8 cellular contexts compared by ENCODE assay signal in genomic region chr5:173055983-173056782, GRCh38. TPM values are rescaled to one million over a fixed set of nuclear protein-coding genes. Genes with fewer than 3 reads are reported as not detected.
DNase-seq lines count a peak whose midpoint lies in the region; ATAC-seq, FAIRE-seq and TF ChIP-seq lines count a peak whose summit lies in the region.

Gene CREBRF, plus strand, starts transcription at chr5:173056352. Its CDS starts 24,424 bp downstream, at chr5:173080776.

- no peak for TF ChIP-seq RAD21 in HepG2 (CRISPR knock-in tag; IDR thresholded peaks at IDR 0.05)

- peaks cover 7% of the 10 kb centered on the region for H3K36me3 Mint-ChIP-seq in CD4-positive, CD25-positive, alpha-beta regulatory T cell
- peaks cover 19% of the 10 kb centered on the region for H3K36me3 Mint-ChIP-seq in dendritic cell treated with granulocyte-macrophage colony-stimulating factor and Interleukin-4, amounts not matched to agents 40 ng/mL and 50 ng/mL, for 4 days (ENCODE audit: low read depth)

- peak within 1 kb of the TSS; percentile 94 to 99 (median 97) for H3K4me3 Mint-ChIP-seq in CD4-positive, CD25-positive, alpha-beta regulatory T cell
- H3K4me3 Mint-ChIP-seq in dendritic cell treated with granulocyte-macrophage colony-stimulating factor and Interleukin-4, amounts not matched to agents 40 ng/mL and 50 ng/mL, for 4 days: peak within 1 kb of the TSS; percentile 83

- TF ChIP-seq CTCF in HepG2 (CRISPR knock-in tag; IDR thresholded peaks at IDR 0.05): 0 out of 2 replicates have a peak, but pooled peaks have one; percentile 3

- peak; percentile 81 for FAIRE-seq in HepG2 (lab: Jason Lieb, UNC)

- H3K36me3 ChIP-seq in CD4-positive, CD25-positive, alpha-beta regulatory T cell (ENCODE audit: control insufficient read depth, insufficient read depth, low read length): peaks cover 5% of the 10 kb centered on the region
- no peaks in the 10 kb centered on the region for H3K36me3 ChIP-seq in HepG2 (replicated peaks in 1 of 2; ENCODE audit: control insufficient read depth in 1 of 2, insufficient read depth in 2 of 2, low read length in 2 of 2)

- BruUV-seq in HepG2 (replicated peaks; lab: Mats Ljungman, UMichigan): no TSS peak

- H3K27ac Mint-ChIP-seq in CD4-positive, CD25-positive, alpha-beta regulatory T cell: peak within 1 kb of the TSS; percentile 97 to 98 (median 97)
- peak within 1 kb of the TSS; percentile 87 for H3K27ac Mint-ChIP-seq in dendritic cell treated with granulocyte-macrophage colony-stimulating factor and Interleukin-4, amounts not matched to agents 40 ng/mL and 50 ng/mL, for 4 days

- H3K9me3 Mint-ChIP-seq in CD4-positive, CD25-positive, alpha-beta regulatory T cell: no peaks in the 10 kb centered on the region
- H3K9me3 Mint-ChIP-seq in dendritic cell treated with granulocyte-macrophage colony-stimulating factor and Interleukin-4, amounts not matched to agents 40 ng/mL and 50 ng/mL, for 4 days: no peaks in the 10 kb centered on the region

- H3K27me3 Mint-ChIP-seq in CD4-positive, CD25-positive, alpha-beta regulatory T cell: peaks cover 10% of the 10 kb centered on the region
- no peaks in the 10 kb centered on the region for H3K27me3 Mint-ChIP-seq in dendritic cell treated with granulocyte-macrophage colony-stimulating factor and Interleukin-4, amounts not matched to agents 40 ng/mL and 50 ng/mL, for 4 days

- peak; percentile 72 for ATAC-seq in CD4-positive, CD25-positive, alpha-beta regulatory T cell (ENCODE audit: low read depth in 2 of 2)
- peak; percentile 73 for ATAC-seq in GM19438 (IDR thresholded peaks at IDR 0.05; ENCODE audit: low read depth, unreplicated experiment)
- peak; percentile 75 for ATAC-seq in HG03571 (IDR thresholded peaks at IDR 0.05; ENCODE audit: unreplicated experiment)
- ATAC-seq in HepG2: peak; percentile 88

- in situ Hi-C loops in HepG2 (cut with HindIII; ENCODE audit: extremely low pct_ligation_motif_present, low pct_unique_long_range_greater_than_20kb): loop anchor here (5.0 kb wide), 2 partner anchors 39 to 74 kb away; partner anchors contain the start of gene ATP6V0E1

- peak in 1 of 2 experiments; percentile 54; a peak in 2 of 4 replicates for TF ChIP-seq POLR2A in HepG2 (IDR thresholded peaks at IDR 0.05; ENCODE audit: insufficient read depth in 1 of 2, low read depth in 2 of 2, low read length in 2 of 2)

- H2AFZ ChIP-seq in HepG2 (ENCODE audit: low read length): peak within 1 kb of the TSS; percentile 31

- 3% methylated on average over 14 of the region's 74 CpGs for WGBS in HepG2 (ENCODE audit: low lambda C conversion rate)

- no peaks in the 10 kb centered on the region for H3K9me3 ChIP-seq in CD4-positive, CD25-positive, alpha-beta regulatory T cell (ENCODE audit: control insufficient read depth in 2 of 2, low read length in 2 of 2)
- no peaks in the 10 kb centered on the region for H3K9me3 ChIP-seq in HepG2 (ENCODE audit: low read length)

- peaks cover 20% of the 10 kb centered on the region for H3K79me2 ChIP-seq in HepG2 (ENCODE audit: insufficient read depth, low read length)

- no peaks in the 10 kb centered on the region for H4K20me1 ChIP-seq in HepG2 (ENCODE audit: insufficient read depth, low read length)

- intact Hi-C loops in dendritic cell treated with granulocyte-macrophage colony-stimulating factor and Interleukin-4, amounts not matched to agents 40 ng/mL and 50 ng/mL, for 4 days (cut with micrococcal nuclease): loop anchor here (2.0 kb wide), 2 partner anchors 45 to 89 kb away; partner anchors contain the start of gene BNIP1
- intact Hi-C loops in HepG2 (cut with micrococcal nuclease; ENCODE audit: unreplicated experiment): loop anchor here (2.0 to 5.0 kb wide), 4 partner anchors 36 to 89 kb away; partner anchors contain the start of genes ATP6V0E1 and BNIP1

- CTCF ChIA-PET in HepG2 (lab: Yijun Ruan, JAX; ENCODE audit: low intra/inter-chr PET ratio, low total read pairs): no interaction called here

- H3K27me3 ChIP-seq in CD4-positive, CD25-positive, alpha-beta regulatory T cell (ENCODE audit: control insufficient read depth, insufficient read depth, low read length): no peaks in the 10 kb centered on the region
- no peaks in the 10 kb centered on the region; a peak in 1 of 5 replicates for H3K27me3 ChIP-seq in HepG2 (ENCODE audit: control insufficient read depth in 1 of 2, insufficient read depth in 2 of 2, low read length in 2 of 2)

- peak; percentile 98 to 99 (median 99) for DNase-seq in CD4-positive, CD25-positive, alpha-beta regulatory T cell
- DNase-seq in NCI-H774 (lab: John Stamatoyannopoulos, UW): peak; percentile 93
- DNase-seq in activated CD4-positive, alpha-beta T cell treated with anti-CD3 and anti-CD28 coated beads, Interleukin-2, amount 50 U/mL, for 24 hours (ENCODE audit: low read depth in 1 of 2, low spot score in 1 of 2): peak; percentile 94 to 96
- peak; percentile 91 for DNase-seq in HepG2 (ENCODE audit: low spot score)
- DNase-seq in stimulated activated CD4-positive, alpha-beta T cell treated with anti-CD3 and anti-CD28 coated beads, Interleukin-2, amount 100 ng/mL, for 48 hours: peak; percentile 93 to 95

- peaks cover 20 to 61% (median 26%) of the 10 kb centered on the region in 4 donors for H3K4me1 Mint-ChIP-seq in CD4-positive, CD25-positive, alpha-beta regulatory T cell
- H3K4me1 Mint-ChIP-seq in dendritic cell treated with granulocyte-macrophage colony-stimulating factor and Interleukin-4, amounts not matched to agents 40 ng/mL and 50 ng/mL, for 4 days (ENCODE audit: low read depth): peaks cover 23% of the 10 kb centered on the region

- peak within 1 kb of the TSS; percentile 84 for H3K9ac ChIP-seq in HepG2 (ENCODE audit: insufficient read depth, low read depth, low read length)

- peaks cover 31% of the 10 kb centered on the region for H3K4me1 ChIP-seq in CD4-positive, CD25-positive, alpha-beta regulatory T cell (ENCODE audit: control insufficient read depth, insufficient read depth, low read length, poor library complexity, severe bottlenecking)
- H3K4me1 ChIP-seq in HepG2 (ENCODE audit: insufficient read depth, low read length): peaks cover 33% of the 10 kb centered on the region

- peak within 1 kb of the TSS; percentile 94 for H3K4me3 ChIP-seq in CD4-positive, CD25-positive, alpha-beta regulatory T cell (ENCODE audit: low read depth, low read length)
- peak within 1 kb of the TSS; percentile 83 to 98 (median 93) for H3K4me3 ChIP-seq in HepG2 (replicated peaks in 1 of 3; ENCODE audit: insufficient read depth in 1 of 3, low read depth in 2 of 3, low read length in 3 of 3)

- POLR2A ChIA-PET in HepG2 (lab: Yijun Ruan, JAX): interaction anchor here (1.0 to 1.8 kb wide), 10 partner anchors 16 to 275 kb away, joined by 3 to 20 read pairs (median 6); partner anchors contain the start of genes ATP6V0E1, RPL26L1 and STC2

- peak within 1 kb of the TSS; percentile 98 for H3K27ac ChIP-seq in CD4-positive, CD25-positive, alpha-beta regulatory T cell (ENCODE audit: insufficient read depth, low read length, poor library complexity, severe bottlenecking)
- H3K27ac ChIP-seq in HepG2 (ENCODE audit: extremely low read length, insufficient read depth, low read length): peak within 1 kb of the TSS; percentile 89

- H3K4me2 ChIP-seq in HepG2 (ENCODE audit: low read depth, low read length): peak within 1 kb of the TSS; percentile 93

- TF ChIP-seq EP300 in HepG2 (IDR thresholded peaks at IDR 0.05; ENCODE audit: low read depth in 2 of 2, low read length in 2 of 2) (peak in 1 of 2 experiments; percentile 36; a peak in 1 of 4 replicates), HepG2 (CRISPR knock-in tag; IDR thresholded peaks at IDR 0.05; ENCODE audit: borderline replicate concordance) (no peak)

RNA-seq across cellular contexts. Expression of gene CREBRF, which starts in this region (rescaled TPM):
- total RNA-seq in CD4-positive, CD25-positive, alpha-beta regulatory T cell: 126 TPM
- 10 to 100 TPM; 59.5 to 69.2 (median 65.1) TPM for polyA plus RNA-seq in CD4-positive, CD25-positive, alpha-beta regulatory T cell
- 4.5 and 5.1 TPM in 2 replicates for total RNA-seq in HepG2 (2016; rRNA removed; fragmentation: Illumina TruSeq; extraction: Trizol)
- 3.3 and 4.5 TPM in 2 replicates for total RNA-seq in HepG2 (2016; cell fraction: cytosol; rRNA removed; fragmentation: Illumina TruSeq; extraction: Trizol; ENCODE audit: low read depth)
- 4.9 and 5.3 TPM in 2 replicates for total RNA-seq in HepG2 (2016; cell fraction: insoluble cytoplasmic fraction; rRNA removed; fragmentation: Illumina TruSeq; extraction: Trizol)
- total RNA-seq in HepG2 (2016; cell fraction: membrane; rRNA removed; fragmentation: Illumina TruSeq; extraction: Trizol): 5.3 and 5.8 TPM in 2 replicates
- 7.6 and 9.7 TPM in 2 replicates for total RNA-seq in HepG2 (2016; cell fraction: nucleus; rRNA removed; fragmentation: Illumina TruSeq; extraction: Trizol)
- 8.9 and 10.2 TPM in 2 replicates for polyA plus RNA-seq in HepG2 (2011; rRNA removed)
- 2.5 and 3.3 TPM in 2 replicates for polyA plus RNA-seq in HepG2 (2011; cell fraction: cytosol; rRNA removed)
- 15.4 and 16.5 TPM in 2 replicates for polyA plus RNA-seq in HepG2 (2011; cell fraction: nucleus; rRNA removed)
- 6.6 and 9.2 TPM in 2 replicates for polyA plus RNA-seq in HepG2 (2012)
- polyA plus RNA-seq in HepG2 (2016; cell fraction: cytosol; fragmentation: Illumina TruSeq; extraction: Trizol; ENCODE audit: low read depth): 0.08 and 0.09 TPM in 2 replicates
- polyA plus RNA-seq in HepG2 (2016; cell fraction: insoluble cytoplasmic fraction; fragmentation: Illumina TruSeq; extraction: Trizol; ENCODE audit: low read depth): 1.6 TPM in 2 replicates
- polyA plus RNA-seq in HepG2 (2016; cell fraction: membrane; fragmentation: Illumina TruSeq; extraction: Trizol; ENCODE audit: low read depth): 0.17 and 0.21 TPM in 2 replicates
- 5.6 and 7.8 TPM in 2 replicates for polyA plus RNA-seq in HepG2 (2016; cell fraction: nucleus; fragmentation: Illumina TruSeq; extraction: Trizol; ENCODE audit: insufficient read depth, low read depth)
- polyA minus RNA-seq in HepG2 (2011; rRNA and poly(A)+ RNA removed; ENCODE audit: low replicate concordance): 10.2 and 30.3 TPM in 2 replicates
- 6.2 and 13.2 TPM in 2 replicates for polyA minus RNA-seq in HepG2 (2011; cell fraction: cytosol; rRNA and poly(A)+ RNA removed)
- 40.2 and 40.9 TPM in 2 replicates for polyA minus RNA-seq in HepG2 (2011; cell fraction: nucleus; rRNA and poly(A)+ RNA removed)

Comparison
In these comparisons a context has a peak if more than half of its experiments do, and no peak if none do; other contexts are left out.
1. Peak in every context shown above with its lines: DNase-seq, ATAC-seq, H3K4me3 ChIP-seq and H3K27ac ChIP-seq.
2. RNA of gene CREBRF (total RNA-seq): 126 TPM in CD4-positive, CD25-positive, alpha-beta regulatory T cell (single experiment); 3.3 to 9.7 TPM in HepG2; every median in the first group is over 10 times any median in the second.